In genomic region chr1:83769594-83770321, GRCh38 we compare ENCODE assay signal across 21 cellular contexts.
DNase-seq lines count a peak whose midpoint lies in the region; ATAC-seq and TF ChIP-seq lines count a peak whose summit lies in the region.
"Had no signal": no experiment of that assay in that cellular context is flagged by ENCODE, and none has a peak within 500 bp of the region (broad histone marks: within the 10 kb centered on the region; RNA-seq: fewer than 3 reads in every experiment).

No MANE protein-coding gene starts in this region.

- no peaks in the 10 kb centered on the region for H3F3A ChIP-seq in smooth muscle cell (ENCODE audit: low read depth)

- POLR2A ChIA-PET in MCF 10A (lab: Yijun Ruan, JAX) = interaction anchor here (1.0 kb wide), 1 partner anchor 9 kb away, joined by 3 read pairs; no protein-coding TSS in a partner anchor

- H3K4me3 ChIP-seq in breast epithelium (peak overlapping the region in 2 of 3 donors; percentile 6 to 36), smooth muscle cell (no peak overlapping the region)
- H3K4me3 ChIP-seq: GM23338, mucosa of descending colon had no signal

- no peak for TF ChIP-seq CTCF in breast epithelium (IDR thresholded peaks at IDR 0.05)
- TF ChIP-seq CTCF in MCF 10A (IDR thresholded peaks at IDR 0.05; ENCODE audit: unreplicated experiment) = no peak
- TF ChIP-seq CTCF in VCaP (conservative IDR thresholded peaks at IDR 0.05) = no peak
- no peak for TF ChIP-seq CTCF in smooth muscle cell (IDR thresholded peaks at IDR 0.05; ENCODE audit: borderline replicate concordance, insufficient read depth, poor library complexity, severe bottlenecking)
- no peak for TF ChIP-seq CTCF in foreskin keratinocyte (conservative IDR thresholded peaks at IDR 0.05)

- H3K9me3 ChIP-seq in breast epithelium = no peaks in the 10 kb centered on the region
- H3K9me3 ChIP-seq in smooth muscle cell (replicated peaks; ENCODE audit: low read depth) = no peaks in the 10 kb centered on the region
- H3K9me3 ChIP-seq: mucosa of descending colon had no signal

- ATAC-seq in HG02623 (IDR thresholded peaks at IDR 0.05; ENCODE audit: unreplicated experiment) (no peak), foreskin keratinocyte (no peak)
- ATAC-seq: GM23338, left ventricle myocardium superior, mucosa of descending colon, right cardiac atrium had no signal

- H3K9me3 Mint-ChIP-seq in MCF 10A (ENCODE audit: unreplicated experiment) = no peaks in the 10 kb centered on the region
- H3K9me3 Mint-ChIP-seq: activated CD4-positive, alpha-beta memory T cell treated with anti-CD3 and anti-CD28 coated beads for 36 hours; activated naive CD4-positive, alpha-beta T cell treated with anti-CD3 and anti-CD28 coated beads for 36 hours; CD8-positive, alpha-beta memory T cell; endodermal cell; GM23338 had no signal

- no peaks in the 10 kb centered on the region for H3K4me1 ChIP-seq in breast epithelium
- peaks cover 4% of the 10 kb centered on the region for H3K4me1 ChIP-seq in smooth muscle cell (ENCODE audit: low read depth)
- H3K4me1 ChIP-seq in foreskin keratinocyte = no peaks in the 10 kb centered on the region

- no peak for DNase-seq in breast epithelium (ENCODE audit: low spot score in 2 of 2)
- DNase-seq in MCF 10A (ENCODE audit: unreplicated experiment) = no peak
- peak; percentile 69 for DNase-seq in NCI-H1694 (lab: John Stamatoyannopoulos, UW)
- no peak for DNase-seq in smooth muscle cell (lab: John Stamatoyannopoulos, UW; ENCODE audit: unreplicated experiment)
- DNase-seq in DMS114 treated with DMSO at 0.1 percent for 48 hours (lab: John Stamatoyannopoulos, UW; ENCODE audit: unreplicated experiment) = no peak
- DNase-seq in foreskin keratinocyte = no peak
- DNase-seq: activated CD4-positive, alpha-beta memory T cell treated with anti-CD3 and anti-CD28 coated beads for 36 hours; activated naive CD4-positive, alpha-beta T cell treated with anti-CD3 and anti-CD28 coated beads for 36 hours; activated T-cell treated with anti-CD3 and anti-CD28 coated beads, Interleukin-2, amount 50 U/mL, for 1 hour; CD8-positive, alpha-beta memory T cell; EL; endodermal cell; Kasumi-1; left ventricle myocardium superior; mucosa of descending colon; right cardiac atrium; SHP77; stimulated activated CD4-positive, alpha-beta T cell treated with anti-CD3 and anti-CD28 coated beads, Interleukin-15, amount 100 ng/mL, for 24 hours had no signal

- WGBS in smooth muscle cell (ENCODE audit: low lambda C conversion rate) = 70% methylated on average over 3 of the region's 3 CpGs

- CTCF ChIA-PET in MCF 10A (lab: Yijun Ruan, JAX) = interaction anchor here (0.6 to 0.8 kb wide), 2 partner anchors 11 to 43 kb away, joined by 3 read pairs; no protein-coding TSS in a partner anchor

- H3K9ac ChIP-seq in smooth muscle cell (ENCODE audit: low read depth) = no peak overlapping the region

- H3K4me1 Mint-ChIP-seq in MCF 10A (ENCODE audit: insufficient read depth, unreplicated experiment) = no peaks in the 10 kb centered on the region

- peak overlapping the region; percentile 10 for H2AFZ ChIP-seq in smooth muscle cell (ENCODE audit: low read depth)
- H2AFZ ChIP-seq: GM23338 had no signal

- BruUV-seq in MCF 10A (replicated peaks; lab: Mats Ljungman, UMichigan) = no TSS peak

- no peaks in the 10 kb centered on the region for H4K20me1 ChIP-seq in smooth muscle cell (ENCODE audit: low read depth)

- H3K27me3 Mint-ChIP-seq in MCF 10A (ENCODE audit: insufficient read depth, unreplicated experiment) = no peaks in the 10 kb centered on the region
- H3K27me3 Mint-ChIP-seq: activated CD4-positive, alpha-beta memory T cell treated with anti-CD3 and anti-CD28 coated beads for 36 hours; CD8-positive, alpha-beta memory T cell had no signal

- intact Hi-C loops in breast epithelium (cut with DNase I; ENCODE audit: low total_unique reads) = loop anchor here (5.0 kb wide), 1 partner anchor 1032 kb away; no protein-coding TSS in a partner anchor
- intact Hi-C loops in MCF 10A (cut with micrococcal nuclease) = no loop called here

- H3K4me2 ChIP-seq in smooth muscle cell = no peak overlapping the region
- H3K4me2 ChIP-seq: GM23338 had no signal

- H3K27ac ChIP-seq in breast epithelium = no peak overlapping the region
- peak overlapping the region; percentile 55 for H3K27ac ChIP-seq in VCaP
- H3K27ac ChIP-seq in smooth muscle cell (ENCODE audit: low read depth) = no peak overlapping the region
- H3K27ac ChIP-seq in foreskin keratinocyte = no peak overlapping the region

- no peak for TF ChIP-seq POLR2A in breast epithelium (IDR thresholded peaks at IDR 0.05)

- H3K36me3 Mint-ChIP-seq in MCF 10A (ENCODE audit: insufficient read depth, unreplicated experiment) = no peaks in the 10 kb centered on the region
- H3K36me3 Mint-ChIP-seq: activated CD4-positive, alpha-beta memory T cell treated with anti-CD3 and anti-CD28 coated beads for 36 hours; CD8-positive, alpha-beta memory T cell had no signal

- H3K79me2 ChIP-seq in smooth muscle cell (ENCODE audit: low read depth) = no peaks in the 10 kb centered on the region

- H3K4me3 Mint-ChIP-seq in MCF 10A (ENCODE audit: unreplicated experiment) = no peak overlapping the region
- H3K4me3 Mint-ChIP-seq: activated CD4-positive, alpha-beta memory T cell treated with anti-CD3 and anti-CD28 coated beads for 36 hours; activated naive CD4-positive, alpha-beta T cell treated with anti-CD3 and anti-CD28 coated beads for 36 hours; CD8-positive, alpha-beta memory T cell; endodermal cell; GM23338 had no signal

- H3K27ac Mint-ChIP-seq in MCF 10A (ENCODE audit: low read depth, unreplicated experiment) = no peak overlapping the region
- H3K27ac Mint-ChIP-seq: activated CD4-positive, alpha-beta memory T cell treated with anti-CD3 and anti-CD28 coated beads for 36 hours; activated naive CD4-positive, alpha-beta T cell treated with anti-CD3 and anti-CD28 coated beads for 36 hours; CD8-positive, alpha-beta memory T cell; endodermal cell; GM23338 had no signal

- no peaks in the 10 kb centered on the region for H3K27me3 ChIP-seq in breast epithelium
- peaks cover 20% of the 10 kb centered on the region for H3K27me3 ChIP-seq in smooth muscle cell (ENCODE audit: low read depth)
- peaks cover 7% of the 10 kb centered on the region for H3K27me3 ChIP-seq in foreskin keratinocyte

- H3K36me3 ChIP-seq in breast epithelium (no peaks in the 10 kb centered on the region), smooth muscle cell (ENCODE audit: low read depth) (no peaks in the 10 kb centered on the region)
